ENCODE assay signal across 22 cellular contexts in genomic region chr17:62746941-62747340, GRCh38.
DNase-seq lines count a peak whose midpoint lies in the region; ATAC-seq, FAIRE-seq and TF ChIP-seq lines count a peak whose summit lies in the region.
"Had no signal": no experiment of that assay in that cellular context is flagged by ENCODE, and none has a peak within 500 bp of the region (broad histone marks: within the 10 kb centered on the region; RNA-seq: fewer than 3 reads in every experiment).

No MANE protein-coding gene starts in this region.

- H3K79me2 ChIP-seq in GM23338 (replicated peaks; ENCODE audit: insufficient read depth) = no peaks in the 10 kb centered on the region
- H3K79me2 ChIP-seq in osteoblast (ENCODE audit: insufficient read depth, low read length) = no peaks in the 10 kb centered on the region

- no peaks in the 10 kb centered on the region for H3F3A ChIP-seq in GM23338 (replicated peaks; ENCODE audit: low read depth)

- H3K4me1 ChIP-seq in GM23338 (ENCODE audit: insufficient read depth) (peaks cover 21% of the 10 kb centered on the region), osteoblast (ENCODE audit: insufficient read depth, low read length) (no peaks in the 10 kb centered on the region)

- H3K4me1 Mint-ChIP-seq in GM23338 = peaks cover 28% of the 10 kb centered on the region
- H3K4me1 Mint-ChIP-seq: CD4-positive, CD25-positive, alpha-beta regulatory T cell had no signal

- H3K27ac Mint-ChIP-seq in GM23338 = no peak overlapping the region
- H3K27ac Mint-ChIP-seq: CD4-positive, CD25-positive, alpha-beta regulatory T cell had no signal

- no peaks in the 10 kb centered on the region for H3K9me3 Mint-ChIP-seq in GM23338
- H3K9me3 Mint-ChIP-seq: CD4-positive, CD25-positive, alpha-beta regulatory T cell had no signal

- H4K20me1 ChIP-seq in GM23338 (replicated peaks; ENCODE audit: insufficient read depth) (no peaks in the 10 kb centered on the region), osteoblast (ENCODE audit: insufficient read depth, low read length) (no peaks in the 10 kb centered on the region)
- H4K20me1 ChIP-seq: BLaER1 had no signal

- TF ChIP-seq CTCF in GM23338 (conservative IDR thresholded peaks at IDR 0.05; ENCODE audit: low read depth in 2 of 2) (no peak), fibroblast of the aortic adventitia (IDR thresholded peaks at IDR 0.05; ENCODE audit: insufficient read depth, low read length) (no peak), osteoblast (IDR thresholded peaks at IDR 0.05; ENCODE audit: extremely low read depth, low read depth, low read length) (no peak)

- H3K27ac ChIP-seq in GM23338 (ENCODE audit: low read depth) (no peak overlapping the region), osteoblast (ENCODE audit: low read depth, low read length) (no peak overlapping the region)
- H3K27ac ChIP-seq: BLaER1 had no signal

- H3K27me3 Mint-ChIP-seq in GM23338 (ENCODE audit: insufficient read depth, low read depth, poor library complexity) = peaks cover 7% of the 10 kb centered on the region

- H3K27me3 ChIP-seq in GM23338 (ENCODE audit: insufficient read depth) = no peaks in the 10 kb centered on the region
- H3K27me3 ChIP-seq in osteoblast (ENCODE audit: insufficient read depth, low read length) = peaks cover 4% of the 10 kb centered on the region
- H3K27me3 ChIP-seq: BLaER1 had no signal

- H3K9me2 ChIP-seq in GM23338 (ENCODE audit: insufficient read depth) = no peaks in the 10 kb centered on the region

- no peak overlapping the region for H3K4me2 ChIP-seq in GM23338
- H3K4me2 ChIP-seq in osteoblast (ENCODE audit: insufficient read depth, low read length) = no peak overlapping the region
- H3K4me2 ChIP-seq: BLaER1 had no signal

- H3K36me3 Mint-ChIP-seq in GM23338 (ENCODE audit: low read depth) = no peaks in the 10 kb centered on the region
- H3K36me3 Mint-ChIP-seq: CD4-positive, CD25-positive, alpha-beta regulatory T cell had no signal

- ATAC-seq in GM23338 (no peak), HG03442 (IDR thresholded peaks at IDR 0.05; ENCODE audit: unreplicated experiment) (no peak)

- H3K9me3 ChIP-seq in osteoblast (ENCODE audit: low read depth, low read length) = no peaks in the 10 kb centered on the region
- H3K9me3 ChIP-seq: BLaER1 had no signal

- no peak overlapping the region for H3K4me3 Mint-ChIP-seq in GM23338
- H3K4me3 Mint-ChIP-seq: CD4-positive, CD25-positive, alpha-beta regulatory T cell had no signal

- H3K36me3 ChIP-seq in GM23338 (ENCODE audit: insufficient read depth) = no peaks in the 10 kb centered on the region
- no peaks in the 10 kb centered on the region for H3K36me3 ChIP-seq in osteoblast (ENCODE audit: insufficient read depth, low read length)
- H3K36me3 ChIP-seq: BLaER1 had no signal

- FAIRE-seq in frontal cortex (lab: Jason Lieb, UNC) = no peak
- FAIRE-seq: RCC 7860 had no signal

- H2AFZ ChIP-seq in GM23338 (peak overlapping the region; percentile 63; the same call in 1 of the 2 replicates), osteoblast (ENCODE audit: low read length) (no peak overlapping the region)

- peak; percentile 32 for DNase-seq in AG20443 (ENCODE audit: low spot score)
- DNase-seq in GM23338 (ENCODE audit: low spot score) = no peak
- peak; percentile 20 for DNase-seq in fibroblast of the aortic adventitia (ENCODE audit: low read depth)
- DNase-seq in osteoblast (ENCODE audit: insufficient read length, low spot score, missing footprints) = peak; percentile 32
- DNase-seq in NCI-H146 (lab: John Stamatoyannopoulos, UW) = no peak
- DNase-seq in frontal cortex (ENCODE audit: low spot score in 2 of 2) = no peak
- DNase-seq in anterior cingulate cortex (lab: John Stamatoyannopoulos, UW) = no peak
- DNase-seq: CD4-positive, CD25-positive, alpha-beta regulatory T cell; GOT3; HCEC 1CT; KBM-7; MV-4-11; NCI-H1105; NCI-H1436 treated with DMSO at 0.1 percent for 48 hours; NCI-H1930; NCI-H2107; NCI-H524; NCI-H774; SIG-M5 had no signal

- H3K4me3 ChIP-seq in GM23338 = no peak overlapping the region
- H3K4me3 ChIP-seq in fibroblast of the aortic adventitia (ENCODE audit: low read depth, low read length) = no peak overlapping the region
- no peak overlapping the region for H3K4me3 ChIP-seq in osteoblast (ENCODE audit: insufficient read depth, low read length)
- H3K4me3 ChIP-seq: BLaER1 had no signal

TF ChIP-seq in GM23338, 12 proteins besides CTCF, POLR2A, EP300 and RAD21:
- TF ChIP-seq ETS1 (IDR thresholded peaks at IDR 0.05) = no peak
- TF ChIP-seq ZNF331 (CRISPR knock-in tag; IDR thresholded peaks at IDR 0.05; ENCODE audit: low read depth) = no peak
- TF ChIP-seq STAT1 (IDR thresholded peaks at IDR 0.05; ENCODE audit: unreplicated experiment) = no peak
- TF ChIP-seq EZH2 (IDR thresholded peaks at IDR 0.05; ENCODE audit: low read depth, unreplicated experiment) = no peak
- no peak for TF ChIP-seq POLR2AphosphoS5 (IDR thresholded peaks at IDR 0.05; ENCODE audit: low read depth)

Comparison
In these comparisons a context has a peak if more than half of its experiments do, and no peak if none do; other contexts are left out.
1. DNase-seq: peak in AG20443 (single experiment), fibroblast of the aortic adventitia (single experiment) and osteoblast (single experiment); none in GM23338 (single experiment), NCI-H146 (single experiment), frontal cortex (0 of 2) and anterior cingulate cortex (0 of 58).